1 cellular context compared by ENCODE assay signal in the genomic region with DNA sequence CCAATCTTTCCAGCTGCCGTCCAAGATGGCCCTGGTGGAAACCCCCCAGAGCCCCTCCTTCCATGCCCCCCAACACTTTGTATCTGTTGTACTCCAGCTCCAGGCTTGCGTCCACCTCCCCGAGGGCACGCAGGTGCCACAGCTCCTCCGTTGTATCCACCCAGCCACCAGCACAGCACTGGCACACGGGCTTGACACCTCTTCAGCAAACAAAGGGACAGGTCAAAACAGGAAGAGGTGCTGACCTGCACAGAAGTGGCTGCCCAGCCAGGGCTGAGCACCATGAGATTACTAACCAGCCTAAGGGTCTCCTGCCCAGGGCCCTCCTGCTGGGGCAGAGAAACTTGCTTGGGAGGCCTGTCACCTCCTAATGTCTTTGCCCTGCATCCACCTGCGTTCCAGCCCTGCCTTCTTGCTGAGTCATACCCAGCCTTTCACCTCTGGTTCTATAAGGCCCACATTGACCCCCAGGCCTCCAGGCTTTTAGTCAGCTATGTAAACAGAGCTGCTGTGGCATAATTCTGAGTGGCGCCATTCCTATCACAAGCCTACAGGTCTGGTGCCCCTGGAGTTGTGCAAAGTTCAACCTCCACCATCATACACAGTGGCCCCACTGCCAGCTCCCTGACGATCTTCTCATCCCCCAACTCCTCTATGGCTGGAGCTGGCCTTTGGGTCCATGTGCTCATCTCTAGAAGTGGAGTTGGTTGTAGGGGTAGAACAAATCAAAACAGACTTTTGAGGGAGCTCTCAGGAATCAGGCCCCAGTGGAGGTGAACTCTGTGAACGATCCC.
TF ChIP-seq lines count a peak whose summit lies in the region.

No MANE protein-coding gene starts in this region.

TF ChIP-seq in HepG2, 621 proteins besides CTCF, POLR2A, EP300 and RAD21 (continued from another document and continues in another):
- TF ChIP-seq ZNF687 (CRISPR knock-in tag; IDR thresholded peaks at IDR 0.05), result peak; percentile 97
- no peak for TF ChIP-seq ZFYVE20 (CRISPR knock-in tag; IDR thresholded peaks at IDR 0.05; ENCODE audit: borderline replicate concordance, low read depth)
- no peak for TF ChIP-seq SRSF1 (optimal IDR thresholded peaks at IDR 0.05; ENCODE audit: low read depth, low read length)
- peak; percentile 61; the same call in 1 of the 2 replicates for TF ChIP-seq KDM3A (CRISPR knock-in tag; IDR thresholded peaks at IDR 0.05; ENCODE audit: low read depth)
- TF ChIP-seq, protein P1, sequence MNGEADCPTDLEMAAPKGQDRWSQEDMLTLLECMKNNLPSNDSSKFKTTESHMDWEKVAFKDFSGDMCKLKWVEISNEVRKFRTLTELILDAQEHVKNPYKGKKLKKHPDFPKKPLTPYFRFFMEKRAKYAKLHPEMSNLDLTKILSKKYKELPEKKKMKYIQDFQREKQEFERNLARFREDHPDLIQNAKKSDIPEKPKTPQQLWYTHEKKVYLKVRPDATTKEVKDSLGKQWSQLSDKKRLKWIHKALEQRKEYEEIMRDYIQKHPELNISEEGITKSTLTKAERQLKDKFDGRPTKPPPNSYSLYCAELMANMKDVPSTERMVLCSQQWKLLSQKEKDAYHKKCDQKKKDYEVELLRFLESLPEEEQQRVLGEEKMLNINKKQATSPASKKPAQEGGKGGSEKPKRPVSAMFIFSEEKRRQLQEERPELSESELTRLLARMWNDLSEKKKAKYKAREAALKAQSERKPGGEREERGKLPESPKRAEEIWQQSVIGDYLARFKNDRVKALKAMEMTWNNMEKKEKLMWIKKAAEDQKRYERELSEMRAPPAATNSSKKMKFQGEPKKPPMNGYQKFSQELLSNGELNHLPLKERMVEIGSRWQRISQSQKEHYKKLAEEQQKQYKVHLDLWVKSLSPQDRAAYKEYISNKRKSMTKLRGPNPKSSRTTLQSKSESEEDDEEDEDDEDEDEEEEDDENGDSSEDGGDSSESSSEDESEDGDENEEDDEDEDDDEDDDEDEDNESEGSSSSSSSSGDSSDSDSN (CRISPR knock-in tag; IDR thresholded peaks at IDR 0.05), result peak; percentile 64
- TF ChIP-seq, protein P2, sequence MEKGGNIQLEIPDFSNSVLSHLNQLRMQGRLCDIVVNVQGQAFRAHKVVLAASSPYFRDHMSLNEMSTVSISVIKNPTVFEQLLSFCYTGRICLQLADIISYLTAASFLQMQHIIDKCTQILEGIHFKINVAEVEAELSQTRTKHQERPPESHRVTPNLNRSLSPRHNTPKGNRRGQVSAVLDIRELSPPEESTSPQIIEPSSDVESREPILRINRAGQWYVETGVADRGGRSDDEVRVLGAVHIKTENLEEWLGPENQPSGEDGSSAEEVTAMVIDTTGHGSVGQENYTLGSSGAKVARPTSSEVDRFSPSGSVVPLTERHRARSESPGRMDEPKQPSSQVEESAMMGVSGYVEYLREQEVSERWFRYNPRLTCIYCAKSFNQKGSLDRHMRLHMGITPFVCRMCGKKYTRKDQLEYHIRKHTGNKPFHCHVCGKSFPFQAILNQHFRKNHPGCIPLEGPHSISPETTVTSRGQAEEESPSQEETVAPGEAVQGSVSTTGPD (CRISPR knock-in tag; IDR thresholded peaks at IDR 0.05), result no peak
- no peak for TF ChIP-seq SP140L (CRISPR knock-in tag; IDR thresholded peaks at IDR 0.05; ENCODE audit: borderline replicate concordance)
- TF ChIP-seq, protein P3, sequence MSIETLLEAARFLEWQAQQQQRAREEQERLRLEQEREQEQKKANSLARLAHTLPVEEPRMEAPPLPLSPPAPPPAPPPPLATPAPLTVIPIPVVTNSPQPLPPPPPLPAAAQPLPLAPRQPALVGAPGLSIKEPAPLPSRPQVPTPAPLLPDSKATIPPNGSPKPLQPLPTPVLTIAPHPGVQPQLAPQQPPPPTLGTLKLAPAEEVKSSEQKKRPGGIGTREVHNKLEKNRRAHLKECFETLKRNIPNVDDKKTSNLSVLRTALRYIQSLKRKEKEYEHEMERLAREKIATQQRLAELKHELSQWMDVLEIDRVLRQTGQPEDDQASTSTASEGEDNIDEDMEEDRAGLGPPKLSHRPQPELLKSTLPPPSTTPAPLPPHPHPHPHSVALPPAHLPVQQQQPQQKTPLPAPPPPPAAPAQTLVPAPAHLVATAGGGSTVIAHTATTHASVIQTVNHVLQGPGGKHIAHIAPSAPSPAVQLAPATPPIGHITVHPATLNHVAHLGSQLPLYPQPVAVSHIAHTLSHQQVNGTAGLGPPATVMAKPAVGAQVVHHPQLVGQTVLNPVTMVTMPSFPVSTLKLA (IDR thresholded peaks at IDR 0.05), result no peak
- TF ChIP-seq TGIF2 (CRISPR knock-in tag; IDR thresholded peaks at IDR 0.05), result peak; percentile 81
- no peak for TF ChIP-seq ZNF430 (CRISPR knock-in tag; IDR thresholded peaks at IDR 0.05)
- peak; percentile 86 for TF ChIP-seq HNF1B (CRISPR knock-in tag; IDR thresholded peaks at IDR 0.05)
- TF ChIP-seq, protein P4, sequence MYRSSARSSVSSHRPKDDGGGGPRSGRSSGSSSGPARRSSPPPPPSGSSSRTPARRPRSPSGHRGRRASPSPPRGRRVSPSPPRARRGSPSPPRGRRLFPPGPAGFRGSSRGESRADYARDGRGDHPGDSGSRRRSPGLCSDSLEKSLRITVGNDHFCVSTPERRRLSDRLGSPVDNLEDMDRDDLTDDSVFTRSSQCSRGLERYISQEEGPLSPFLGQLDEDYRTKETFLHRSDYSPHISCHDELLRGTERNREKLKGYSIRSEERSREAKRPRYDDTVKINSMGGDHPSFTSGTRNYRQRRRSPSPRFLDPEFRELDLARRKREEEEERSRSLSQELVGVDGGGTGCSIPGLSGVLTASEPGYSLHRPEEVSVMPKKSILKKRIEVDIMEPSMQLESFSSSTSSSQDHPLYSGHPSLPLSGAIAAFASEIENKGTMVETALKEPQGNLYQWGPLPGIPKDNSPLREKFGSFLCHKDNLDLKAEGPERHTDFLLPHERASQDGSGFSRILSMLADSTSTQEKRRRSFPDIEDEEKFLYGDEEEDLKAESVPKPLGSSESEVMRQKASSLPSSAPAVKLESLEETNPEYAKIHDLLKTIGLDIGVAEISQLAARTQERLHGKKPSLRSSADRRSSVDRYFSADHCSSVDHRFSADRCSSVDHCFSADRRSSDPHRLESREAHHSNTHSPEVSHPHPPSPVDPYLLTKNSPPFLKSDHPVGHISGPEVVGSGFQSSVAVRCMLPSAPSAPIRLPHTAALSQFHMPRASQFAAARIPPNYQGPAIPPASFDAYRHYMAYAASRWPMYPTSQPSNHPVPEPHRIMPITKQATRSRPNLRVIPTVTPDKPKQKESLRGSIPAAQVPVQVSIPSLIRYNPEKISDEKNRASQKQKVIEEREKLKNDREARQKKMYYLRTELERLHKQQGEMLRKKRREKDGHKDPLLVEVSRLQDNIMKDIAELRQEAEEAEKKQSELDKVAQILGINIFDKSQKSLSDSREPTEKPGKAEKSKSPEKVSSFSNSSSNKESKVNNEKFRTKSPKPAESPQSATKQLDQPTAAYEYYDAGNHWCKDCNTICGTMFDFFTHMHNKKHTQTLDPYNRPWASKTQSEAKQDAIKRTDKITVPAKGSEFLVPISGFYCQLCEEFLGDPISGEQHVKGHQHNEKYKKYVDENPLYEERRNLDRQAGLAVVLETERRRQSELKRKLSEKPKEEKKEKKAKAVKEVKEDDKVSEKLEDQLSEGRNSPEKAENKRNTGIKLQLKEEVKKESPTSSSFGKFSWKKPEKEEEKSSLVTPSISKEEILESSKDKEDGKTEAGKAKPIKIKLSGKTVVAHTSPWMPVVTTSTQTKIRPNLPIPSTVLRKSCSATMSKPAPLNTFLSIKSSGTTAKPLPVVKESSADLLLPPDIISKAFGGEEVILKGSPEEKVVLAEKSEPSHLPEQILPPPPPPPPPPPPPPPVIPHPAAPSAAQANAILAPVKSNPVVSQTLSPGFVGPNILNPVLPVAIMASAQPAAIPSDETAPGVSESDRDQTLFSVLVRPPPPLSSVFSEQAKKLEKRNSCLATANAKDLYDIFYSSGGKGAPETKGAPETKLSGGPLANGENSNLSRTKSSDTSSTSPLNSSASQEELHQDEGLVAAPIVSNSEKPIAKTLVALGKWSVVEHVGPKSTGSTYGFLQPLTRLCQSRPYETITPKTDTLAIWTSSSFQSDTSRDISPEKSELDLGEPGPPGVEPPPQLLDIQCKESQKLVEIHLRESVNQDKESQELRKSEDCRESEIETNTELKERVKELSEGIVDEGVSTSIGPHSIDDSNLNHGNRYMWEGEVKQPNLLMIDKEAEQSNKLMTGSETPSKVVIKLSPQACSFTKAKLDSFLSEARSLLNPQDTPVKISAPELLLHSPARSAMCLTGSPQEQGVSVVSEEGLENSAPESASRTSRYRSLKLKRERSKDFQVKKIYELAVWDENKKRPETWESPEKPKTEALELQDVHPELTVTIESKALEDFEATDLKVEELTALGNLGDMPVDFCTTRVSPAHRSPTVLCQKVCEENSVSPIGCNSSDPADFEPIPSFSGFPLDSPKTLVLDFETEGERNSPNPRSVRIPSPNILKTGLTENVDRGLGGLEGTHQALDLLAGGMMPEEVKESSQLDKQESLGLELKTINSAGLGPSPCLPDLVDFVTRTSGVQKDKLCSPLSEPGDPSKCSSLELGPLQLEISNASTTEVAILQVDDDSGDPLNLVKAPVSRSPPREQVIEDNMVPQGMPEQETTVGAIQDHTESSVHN (CRISPR knock-in tag; IDR thresholded peaks at IDR 0.05), result 0 out of 2 replicates have a peak, but pooled peaks have one; percentile 87
- TF ChIP-seq MED13 (CRISPR knock-in tag; IDR thresholded peaks at IDR 0.05), result peak; percentile 95
- TF ChIP-seq HNRNPUL1 (IDR thresholded peaks at IDR 0.05; ENCODE audit: low read depth, low read length), result no peak
- TF ChIP-seq HMGXB4 (CRISPR knock-in tag; IDR thresholded peaks at IDR 0.05; ENCODE audit: borderline replicate concordance in 1 of 2, low read depth in 1 of 2), result peak; percentile 77; a peak in 3 of 4 replicates
- TF ChIP-seq TFAP4 (IDR thresholded peaks at IDR 0.05; ENCODE audit: borderline replicate concordance, low read depth), result peak; percentile 87; the same call in 1 of the 2 replicates
- peak; percentile 90; the same call in 1 of the 2 replicates for TF ChIP-seq ZNF691 (CRISPR knock-in tag; IDR thresholded peaks at IDR 0.05; ENCODE audit: borderline replicate concordance, low read depth)
